10 cellular contexts compared by ENCODE assay signal in the genomic region with DNA sequence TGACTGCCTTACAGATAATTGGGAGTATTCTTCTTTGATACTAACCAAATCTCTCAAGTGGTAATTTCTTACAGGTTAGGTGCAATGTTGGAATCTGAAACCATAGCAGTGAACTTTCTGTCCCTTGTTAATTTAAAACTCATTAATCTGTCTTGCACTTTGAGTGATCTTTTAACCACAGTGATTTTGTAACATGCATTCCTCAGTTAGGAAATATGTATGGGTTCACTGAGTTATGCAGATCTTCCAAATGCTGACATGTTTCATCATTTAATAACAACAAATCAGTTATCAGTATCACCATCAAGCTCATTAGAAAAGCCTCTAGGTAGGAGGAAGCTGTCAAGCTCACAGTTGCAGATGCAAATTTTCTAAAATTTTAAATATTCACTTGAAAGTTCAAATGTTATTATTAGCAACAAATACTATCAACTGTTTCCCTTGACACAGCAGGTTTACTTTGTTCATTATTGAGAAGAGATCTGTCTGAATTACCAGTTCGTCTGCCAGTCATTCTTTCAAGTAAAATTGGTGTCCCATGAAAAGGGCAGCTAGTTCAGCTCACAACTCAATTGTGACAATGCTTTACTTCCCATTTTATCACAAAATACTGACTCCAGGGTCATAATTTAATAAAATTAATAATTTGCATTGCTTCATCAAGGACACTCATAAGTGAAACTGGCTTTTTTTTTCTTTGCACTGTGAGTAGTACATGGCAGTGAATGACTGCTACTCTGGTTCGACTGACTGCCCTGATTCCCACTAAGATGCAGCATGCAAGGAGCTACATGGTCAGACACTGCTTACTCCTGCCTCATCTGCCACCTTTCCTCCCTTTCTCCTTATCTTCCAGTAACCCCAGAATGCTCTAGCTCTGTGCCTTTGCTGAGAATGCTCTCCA. TPM values are rescaled to one million over a fixed set of nuclear protein-coding genes. Genes with fewer than 3 reads are reported as not detected.
DNase-seq lines count a peak whose midpoint lies in the region; ATAC-seq, FAIRE-seq and TF ChIP-seq lines count a peak whose summit lies in the region.
"Had no signal": no experiment of that assay in that cellular context is flagged by ENCODE, and none has a peak within 500 bp of the region (broad histone marks: within the 10 kb centered on the region; RNA-seq: fewer than 3 reads in every experiment).

No MANE protein-coding gene starts in this region.

- peak overlapping the region; percentile 11 for H3K27ac Mint-ChIP-seq in MCF 10A (ENCODE audit: low read depth, unreplicated experiment)

- no peak for TF ChIP-seq EP300 in gastroesophageal sphincter (IDR thresholded peaks at IDR 0.05)

- no peak overlapping the region for H3K4me3 Mint-ChIP-seq in MCF 10A (ENCODE audit: unreplicated experiment)

- H3K9me3 Mint-ChIP-seq in MCF 10A (ENCODE audit: unreplicated experiment): no peaks in the 10 kb centered on the region

- DNase-seq in MCF 10A (ENCODE audit: unreplicated experiment) (peak; percentile 40), breast epithelium (ENCODE audit: low spot score in 2 of 2) (no peak), bronchial epithelial cell (ENCODE audit: low read depth) (peak; percentile 20), GM12891 (ENCODE audit: insufficient read length, low spot score) (no peak)
- DNase-seq in effector CD8-positive, alpha-beta T cell (lab: John Stamatoyannopoulos, UW): no peak
- DNase-seq in activated CD4-positive, alpha-beta T cell treated with anti-CD3 and anti-CD28 coated beads, Interleukin-2, amount 50 U/mL, for 4 hours: no peak
- DNase-seq: activated gamma-delta T cell, NCI-H1105 treated with DMSO at 0.1 percent for 48 hours had no signal

- H3K27ac ChIP-seq in breast epithelium (peak overlapping the region in 1 of 2 donors; percentile 14), gastroesophageal sphincter (no peak overlapping the region)

- no peaks in the 10 kb centered on the region for H3K4me1 ChIP-seq in breast epithelium
- peaks cover 0 to 7% (median 0%) of the 10 kb centered on the region in 3 donors for H3K4me1 ChIP-seq in gastroesophageal sphincter

- CTCF ChIA-PET in MCF 10A (lab: Yijun Ruan, JAX): interaction anchor here (0.7 to 6.5 kb wide), 6 partner anchors 19 to 498 kb away, joined by 3 to 57 read pairs (median 4); no protein-coding TSS in a partner anchor

- TF ChIP-seq POLR2A in breast epithelium (IDR thresholded peaks at IDR 0.05) (no peak), GM12891 (IDR thresholded peaks at IDR 0.05; ENCODE audit: low read depth, low read length) (no peak), gastroesophageal sphincter (IDR thresholded peaks at IDR 0.05) (no peak)

- H3K36me3 ChIP-seq in breast epithelium (no peaks in the 10 kb centered on the region), bronchial epithelial cell (ENCODE audit: control insufficient read depth, insufficient read depth, low read length) (peaks cover 13% of the 10 kb centered on the region), gastroesophageal sphincter (peaks cover 3 to 98% of the 10 kb centered on the region in 2 donors)

- no peak overlapping the region for H3K4me3 ChIP-seq in breast epithelium
- H3K4me3 ChIP-seq in bronchial epithelial cell (ENCODE audit: low read depth, low read length): no peak overlapping the region
- H3K4me3 ChIP-seq in gastroesophageal sphincter: no peak overlapping the region

- peak; percentile 72 for ATAC-seq in HG03025 (IDR thresholded peaks at IDR 0.05; ENCODE audit: low FRiP score, unreplicated experiment)
- no peak for ATAC-seq in gastroesophageal sphincter

- FAIRE-seq in bronchial epithelial cell (lab: Jason Lieb, UNC): no peak
- no peak for FAIRE-seq in GM12891 (lab: Jason Lieb, UNC)

- H3K4me1 Mint-ChIP-seq in MCF 10A (ENCODE audit: insufficient read depth, unreplicated experiment): peaks cover 20% of the 10 kb centered on the region

- H3K27me3 Mint-ChIP-seq in MCF 10A (ENCODE audit: insufficient read depth, unreplicated experiment): no peaks in the 10 kb centered on the region

- H3K27me3 ChIP-seq in breast epithelium (no peaks in the 10 kb centered on the region), bronchial epithelial cell (ENCODE audit: control insufficient read depth, insufficient read depth, low read length) (no peaks in the 10 kb centered on the region), gastroesophageal sphincter (no peaks in the 10 kb centered on the region)

- BruUV-seq in MCF 10A (replicated peaks; lab: Mats Ljungman, UMichigan): no TSS peak

- intact Hi-C loops in MCF 10A (cut with micrococcal nuclease): loop anchor here (5.0 kb wide), 1 partner anchor 205 kb away; no protein-coding TSS in a partner anchor
- intact Hi-C loops in breast epithelium (cut with DNase I; ENCODE audit: low total_unique reads): no loop called here

- no peaks in the 10 kb centered on the region for H3K9me3 ChIP-seq in breast epithelium
- H3K9me3 ChIP-seq in gastroesophageal sphincter: no peaks in the 10 kb centered on the region

- no peak for TF ChIP-seq CTCF in MCF 10A (IDR thresholded peaks at IDR 0.05; ENCODE audit: unreplicated experiment)
- TF ChIP-seq CTCF in breast epithelium (IDR thresholded peaks at IDR 0.05): no peak
- TF ChIP-seq CTCF in bronchial epithelial cell (IDR thresholded peaks at IDR 0.05; ENCODE audit: insufficient read depth, low read length, severe bottlenecking): no peak
- no peak for TF ChIP-seq CTCF in gastroesophageal sphincter (IDR thresholded peaks at IDR 0.05)

- POLR2A ChIA-PET in MCF 10A (lab: Yijun Ruan, JAX): interaction anchor here (0.6 to 2.3 kb wide), 10 partner anchors 9 to 1077 kb away, joined by 3 to 15 read pairs (median 4); a partner anchor contains a TSS

- peaks cover 60% of the 10 kb centered on the region for H3K36me3 Mint-ChIP-seq in MCF 10A (ENCODE audit: insufficient read depth, unreplicated experiment)

- 75 to 78% methylated on average over 2 of the region's 2 CpGs for WGBS in gastroesophageal sphincter (ENCODE audit: low coverage in 1 of 2), 2 donors

TF ChIP-seq in GM12891, 5 proteins besides CTCF, POLR2A, EP300 and RAD21:
- TF ChIP-seq POLR2AphosphoS5 (IDR thresholded peaks at IDR 0.05; ENCODE audit: low read depth, low read length): no peak
- TF ChIP-seq SPI1 (IDR thresholded peaks at IDR 0.05; ENCODE audit: low read depth, low read length): no peak
- TF ChIP-seq TAF1 (IDR thresholded peaks at IDR 0.05; ENCODE audit: low read depth, low read length): no peak
- no peak for TF ChIP-seq POU2F2 (IDR thresholded peaks at IDR 0.05; ENCODE audit: low read depth, low read length)
- no peak for TF ChIP-seq PAX5 (IDR thresholded peaks at IDR 0.05; ENCODE audit: insufficient read depth, low read length, severe bottlenecking)

RNA-seq across cellular contexts. Expression of a gene that starts 31.6 kb away (rescaled TPM):
- 87.2 and 105 TPM in 2 replicates for total RNA-seq in MCF 10A (2022)
- 100 to 1,000 TPM; 108 to 112 (median 110) TPM for total RNA-seq in breast epithelium
- 24.6 and 27.9 TPM in 2 replicates for total RNA-seq in bronchial epithelial cell
- polyA plus RNA-seq in GM12891 (2012; ENCODE audit: low read depth, missing spikeins): 68.0 TPM
- 10 to 100 TPM; 62.7 to 85.8 (median 74.5) TPM for total RNA-seq in gastroesophageal sphincter

Comparison
In these comparisons a context has a peak if more than half of its experiments do, and no peak if none do; other contexts are left out.
1. DNase-seq: peak in MCF 10A (single experiment) and bronchial epithelial cell (single experiment); none in breast epithelium (0 of 2), effector CD8-positive, alpha-beta T cell (single experiment), GM12891 (single experiment) and activated CD4-positive, alpha-beta T cell treated with anti-CD3 and anti-CD28 coated beads, Interleukin-2, amount 50 U/mL, for 4 hours (0 of 2).